1 cellular context compared by ENCODE assay signal in genomic region chr20:50980071-50980681, GRCh38.
TF ChIP-seq lines count a peak whose summit lies in the region.

No MANE protein-coding gene starts in this region.

TF ChIP-seq in HepG2, 621 proteins besides CTCF, POLR2A, EP300 and RAD21 (continued from another document):
- no peak for TF ChIP-seq ZFP36L2 (CRISPR knock-in tag; IDR thresholded peaks at IDR 0.05)
- TF ChIP-seq MTA3 (CRISPR knock-in tag; IDR thresholded peaks at IDR 0.05) = no peak
- no peak for TF ChIP-seq TCF12 (IDR thresholded peaks at IDR 0.05)
- TF ChIP-seq TCF12 (CRISPR knock-in tag; IDR thresholded peaks at IDR 0.05) = no peak
- no peak for TF ChIP-seq ZC3H4 (CRISPR knock-in tag; IDR thresholded peaks at IDR 0.05; ENCODE audit: borderline replicate concordance)
- TF ChIP-seq NR2C2 (CRISPR knock-in tag; IDR thresholded peaks at IDR 0.05; ENCODE audit: borderline replicate concordance) = no peak
- no peak for TF ChIP-seq GMEB1 (CRISPR knock-in tag; IDR thresholded peaks at IDR 0.05; ENCODE audit: borderline replicate concordance)
- no peak for TF ChIP-seq PREB (CRISPR knock-in tag; IDR thresholded peaks at IDR 0.05)
- no peak for TF ChIP-seq TFE3 (CRISPR knock-in tag; IDR thresholded peaks at IDR 0.05)
- no peak for TF ChIP-seq ZNF232 (CRISPR knock-in tag; IDR thresholded peaks at IDR 0.05; ENCODE audit: borderline replicate concordance)
- TF ChIP-seq NFATC3 (CRISPR knock-in tag; IDR thresholded peaks at IDR 0.05) = no peak
- peak; percentile 32; the same call in 1 of the 2 replicates for TF ChIP-seq SAP130 (CRISPR knock-in tag; IDR thresholded peaks at IDR 0.05; ENCODE audit: low read depth)
- TF ChIP-seq RNF219 (CRISPR knock-in tag; IDR thresholded peaks at IDR 0.05) = no peak
- TF ChIP-seq ATF7 (IDR thresholded peaks at IDR 0.05) = peak; percentile 73
- TF ChIP-seq ATF7 (CRISPR knock-in tag; IDR thresholded peaks at IDR 0.05) = no peak
- no peak for TF ChIP-seq ZSCAN12 (CRISPR knock-in tag; IDR thresholded peaks at IDR 0.05)
- no peak for TF ChIP-seq HINFP (CRISPR knock-in tag; IDR thresholded peaks at IDR 0.05; ENCODE audit: low read depth)
- TF ChIP-seq MEIS2 (CRISPR knock-in tag; IDR thresholded peaks at IDR 0.05) = no peak
- TF ChIP-seq ATF3 (CRISPR knock-in tag; IDR thresholded peaks at IDR 0.05) = peak; percentile 56; the same call in 1 of the 2 replicates
- no peak for TF ChIP-seq ARNT2 (CRISPR knock-in tag; IDR thresholded peaks at IDR 0.05; ENCODE audit: low read depth)
- no peak for TF ChIP-seq SRSF1 (optimal IDR thresholded peaks at IDR 0.05; ENCODE audit: low read depth, low read length)
